Comparison of ENCODE assay signal across 1 cellular context in the genomic region with DNA sequence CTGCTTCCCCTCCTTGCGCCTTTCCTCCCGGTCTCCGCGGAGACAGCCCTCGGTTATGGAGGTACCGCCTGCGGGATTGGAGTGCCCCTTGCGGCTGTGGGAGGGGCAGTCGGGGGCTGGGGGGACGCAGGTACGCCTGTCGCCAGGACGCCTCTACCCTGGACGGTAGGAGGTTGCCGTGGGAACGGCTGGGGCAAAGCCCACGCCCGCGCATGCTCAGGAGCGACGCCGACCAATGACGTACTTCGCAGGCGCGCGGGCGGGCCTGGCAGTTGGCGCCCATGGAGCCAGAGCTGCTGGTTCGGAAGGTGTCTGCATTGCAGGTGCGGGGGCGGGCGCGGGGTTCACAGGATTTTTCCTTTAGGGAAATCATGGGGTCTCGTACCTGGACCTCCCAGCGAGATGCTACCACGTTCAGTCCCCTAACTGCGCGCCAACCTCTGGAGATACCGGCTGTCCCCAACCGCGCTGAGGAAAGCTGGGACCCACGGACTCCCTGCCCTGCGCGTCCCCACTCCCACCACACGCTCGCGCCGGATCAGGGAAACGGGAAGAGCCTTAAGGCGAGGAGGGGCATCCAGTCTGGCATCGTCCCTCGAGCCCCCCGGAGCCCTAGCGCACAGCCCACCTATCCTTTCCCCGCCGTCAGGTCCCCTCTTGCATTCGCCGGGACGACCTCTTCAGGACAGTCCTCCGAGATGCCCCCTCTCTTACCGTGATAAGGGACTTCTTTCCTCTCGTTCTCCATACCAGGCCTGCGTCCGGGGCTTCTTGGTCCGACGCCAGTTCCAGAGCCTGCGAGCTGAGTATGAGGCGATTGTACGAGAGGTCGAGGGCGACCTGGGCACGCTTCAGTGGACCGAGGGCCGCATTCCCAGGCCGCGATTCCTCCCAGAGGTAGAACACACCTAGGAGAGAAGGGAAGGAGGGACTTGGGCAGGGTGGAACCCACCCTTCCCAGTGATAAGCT.
TF ChIP-seq lines count a peak whose summit lies in the region.

A gene (plus strand): TSS at position 271 of the 970 bp plus-strand sequence. CDS start 11 bp downstream, at position 282.

TF ChIP-seq in HepG2, 621 proteins besides CTCF, POLR2A, EP300 and RAD21 (continued from another document and continues in another):
- no peak for TF ChIP-seq KAT7 (CRISPR knock-in tag; IDR thresholded peaks at IDR 0.05; ENCODE audit: borderline replicate concordance)
- TF ChIP-seq MYNN (CRISPR knock-in tag; IDR thresholded peaks at IDR 0.05; ENCODE audit: low read depth): 0 out of 2 replicates have a peak, but pooled peaks have one; percentile 37
- no peak for TF ChIP-seq ZNF629 (CRISPR knock-in tag; conservative IDR thresholded peaks at IDR 0.05)
- TF ChIP-seq, protein P1, sequence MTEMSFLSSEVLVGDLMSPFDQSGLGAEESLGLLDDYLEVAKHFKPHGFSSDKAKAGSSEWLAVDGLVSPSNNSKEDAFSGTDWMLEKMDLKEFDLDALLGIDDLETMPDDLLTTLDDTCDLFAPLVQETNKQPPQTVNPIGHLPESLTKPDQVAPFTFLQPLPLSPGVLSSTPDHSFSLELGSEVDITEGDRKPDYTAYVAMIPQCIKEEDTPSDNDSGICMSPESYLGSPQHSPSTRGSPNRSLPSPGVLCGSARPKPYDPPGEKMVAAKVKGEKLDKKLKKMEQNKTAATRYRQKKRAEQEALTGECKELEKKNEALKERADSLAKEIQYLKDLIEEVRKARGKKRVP (CRISPR knock-in tag; IDR thresholded peaks at IDR 0.05): no peak
- TF ChIP-seq, protein P2, sequence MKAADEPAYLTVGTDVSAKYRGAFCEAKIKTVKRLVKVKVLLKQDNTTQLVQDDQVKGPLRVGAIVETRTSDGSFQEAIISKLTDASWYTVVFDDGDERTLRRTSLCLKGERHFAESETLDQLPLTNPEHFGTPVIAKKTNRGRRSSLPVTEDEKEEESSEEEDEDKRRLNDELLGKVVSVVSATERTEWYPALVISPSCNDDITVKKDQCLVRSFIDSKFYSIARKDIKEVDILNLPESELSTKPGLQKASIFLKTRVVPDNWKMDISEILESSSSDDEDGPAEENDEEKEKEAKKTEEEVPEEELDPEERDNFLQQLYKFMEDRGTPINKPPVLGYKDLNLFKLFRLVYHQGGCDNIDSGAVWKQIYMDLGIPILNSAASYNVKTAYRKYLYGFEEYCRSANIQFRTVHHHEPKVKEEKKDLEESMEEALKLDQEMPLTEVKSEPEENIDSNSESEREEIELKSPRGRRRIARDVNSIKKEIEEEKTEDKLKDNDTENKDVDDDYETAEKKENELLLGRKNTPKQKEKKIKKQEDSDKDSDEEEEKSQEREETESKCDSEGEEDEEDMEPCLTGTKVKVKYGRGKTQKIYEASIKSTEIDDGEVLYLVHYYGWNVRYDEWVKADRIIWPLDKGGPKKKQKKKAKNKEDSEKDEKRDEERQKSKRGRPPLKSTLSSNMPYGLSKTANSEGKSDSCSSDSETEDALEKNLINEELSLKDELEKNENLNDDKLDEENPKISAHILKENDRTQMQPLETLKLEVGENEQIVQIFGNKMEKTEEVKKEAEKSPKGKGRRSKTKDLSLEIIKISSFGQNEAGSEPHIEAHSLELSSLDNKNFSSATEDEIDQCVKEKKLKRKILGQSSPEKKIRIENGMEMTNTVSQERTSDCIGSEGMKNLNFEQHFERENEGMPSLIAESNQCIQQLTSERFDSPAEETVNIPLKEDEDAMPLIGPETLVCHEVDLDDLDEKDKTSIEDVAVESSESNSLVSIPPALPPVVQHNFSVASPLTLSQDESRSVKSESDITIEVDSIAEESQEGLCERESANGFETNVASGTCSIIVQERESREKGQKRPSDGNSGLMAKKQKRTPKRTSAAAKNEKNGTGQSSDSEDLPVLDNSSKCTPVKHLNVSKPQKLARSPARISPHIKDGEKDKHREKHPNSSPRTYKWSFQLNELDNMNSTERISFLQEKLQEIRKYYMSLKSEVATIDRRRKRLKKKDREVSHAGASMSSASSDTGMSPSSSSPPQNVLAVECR (CRISPR knock-in tag; IDR thresholded peaks at IDR 0.05; ENCODE audit: borderline replicate concordance): peak; percentile 94
- no peak for TF ChIP-seq JDP2 (CRISPR knock-in tag; IDR thresholded peaks at IDR 0.05; ENCODE audit: borderline replicate concordance)
- no peak for TF ChIP-seq SNAPC2 (CRISPR knock-in tag; IDR thresholded peaks at IDR 0.05)
- TF ChIP-seq ZNF557 (CRISPR knock-in tag; IDR thresholded peaks at IDR 0.05): no peak
- no peak for TF ChIP-seq SSRP1 (CRISPR knock-in tag; IDR thresholded peaks at IDR 0.05)
- TF ChIP-seq ZNF24 (IDR thresholded peaks at IDR 0.05): no peak
- TF ChIP-seq MEF2D (CRISPR knock-in tag; IDR thresholded peaks at IDR 0.05): no peak
- TF ChIP-seq, protein P3, sequence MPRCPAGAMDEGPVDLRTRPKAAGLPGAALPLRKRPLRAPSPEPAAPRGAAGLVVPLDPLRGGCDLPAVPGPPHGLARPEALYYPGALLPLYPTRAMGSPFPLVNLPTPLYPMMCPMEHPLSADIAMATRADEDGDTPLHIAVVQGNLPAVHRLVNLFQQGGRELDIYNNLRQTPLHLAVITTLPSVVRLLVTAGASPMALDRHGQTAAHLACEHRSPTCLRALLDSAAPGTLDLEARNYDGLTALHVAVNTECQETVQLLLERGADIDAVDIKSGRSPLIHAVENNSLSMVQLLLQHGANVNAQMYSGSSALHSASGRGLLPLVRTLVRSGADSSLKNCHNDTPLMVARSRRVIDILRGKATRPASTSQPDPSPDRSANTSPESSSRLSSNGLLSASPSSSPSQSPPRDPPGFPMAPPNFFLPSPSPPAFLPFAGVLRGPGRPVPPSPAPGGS (CRISPR knock-in tag; IDR thresholded peaks at IDR 0.05): peak; percentile 40; the same call in 1 of the 2 replicates
- no peak for TF ChIP-seq ZKSCAN1 (IDR thresholded peaks at IDR 0.05; ENCODE audit: low read length)
- TF ChIP-seq RORA (CRISPR knock-in tag; IDR thresholded peaks at IDR 0.05): no peak
- no peak for TF ChIP-seq ZNF543 (CRISPR knock-in tag; IDR thresholded peaks at IDR 0.05)
- TF ChIP-seq, protein P4, sequence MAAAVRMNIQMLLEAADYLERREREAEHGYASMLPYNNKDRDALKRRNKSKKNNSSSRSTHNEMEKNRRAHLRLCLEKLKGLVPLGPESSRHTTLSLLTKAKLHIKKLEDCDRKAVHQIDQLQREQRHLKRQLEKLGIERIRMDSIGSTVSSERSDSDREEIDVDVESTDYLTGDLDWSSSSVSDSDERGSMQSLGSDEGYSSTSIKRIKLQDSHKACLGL (CRISPR knock-in tag; IDR thresholded peaks at IDR 0.05): peak; percentile 72
- TF ChIP-seq ZNF546 (CRISPR knock-in tag; conservative IDR thresholded peaks at IDR 0.05): no peak
- TF ChIP-seq TGIF2 (CRISPR knock-in tag; IDR thresholded peaks at IDR 0.05): peak; percentile 64
- TF ChIP-seq MTF2 (CRISPR knock-in tag; IDR thresholded peaks at IDR 0.05; ENCODE audit: borderline replicate concordance): no peak
- TF ChIP-seq TP53 (CRISPR knock-in tag; conservative IDR thresholded peaks at IDR 0.05): no peak
- TF ChIP-seq ZNF331 (CRISPR knock-in tag; IDR thresholded peaks at IDR 0.05): no peak; the same call in 1 of the 2 replicates
- TF ChIP-seq, protein P5, sequence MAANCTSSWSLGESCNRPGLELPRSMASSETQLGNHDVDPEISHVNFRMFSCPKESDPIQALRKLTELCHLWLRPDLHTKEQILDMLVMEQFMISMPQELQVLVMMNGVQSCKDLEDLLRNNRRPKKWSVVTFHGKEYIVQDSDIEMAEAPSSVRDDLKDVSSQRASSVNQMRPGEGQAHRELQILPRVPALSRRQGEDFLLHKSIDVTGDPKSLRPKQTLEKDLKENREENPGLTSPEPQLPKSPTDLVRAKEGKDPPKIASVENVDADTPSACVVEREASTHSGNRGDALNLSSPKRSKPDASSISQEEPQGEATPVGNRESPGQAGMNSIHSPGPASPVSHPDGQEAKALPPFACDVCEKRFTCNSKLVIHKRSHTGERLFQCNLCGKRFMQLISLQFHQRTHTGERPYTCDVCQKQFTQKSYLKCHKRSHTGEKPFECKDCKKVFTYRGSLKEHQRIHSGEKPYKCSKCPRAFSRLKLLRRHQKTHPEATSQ (CRISPR knock-in tag; IDR thresholded peaks at IDR 0.05; ENCODE audit: borderline replicate concordance): 0 out of 2 replicates have a peak, but pooled peaks have one; percentile 60
- TF ChIP-seq, protein P6, sequence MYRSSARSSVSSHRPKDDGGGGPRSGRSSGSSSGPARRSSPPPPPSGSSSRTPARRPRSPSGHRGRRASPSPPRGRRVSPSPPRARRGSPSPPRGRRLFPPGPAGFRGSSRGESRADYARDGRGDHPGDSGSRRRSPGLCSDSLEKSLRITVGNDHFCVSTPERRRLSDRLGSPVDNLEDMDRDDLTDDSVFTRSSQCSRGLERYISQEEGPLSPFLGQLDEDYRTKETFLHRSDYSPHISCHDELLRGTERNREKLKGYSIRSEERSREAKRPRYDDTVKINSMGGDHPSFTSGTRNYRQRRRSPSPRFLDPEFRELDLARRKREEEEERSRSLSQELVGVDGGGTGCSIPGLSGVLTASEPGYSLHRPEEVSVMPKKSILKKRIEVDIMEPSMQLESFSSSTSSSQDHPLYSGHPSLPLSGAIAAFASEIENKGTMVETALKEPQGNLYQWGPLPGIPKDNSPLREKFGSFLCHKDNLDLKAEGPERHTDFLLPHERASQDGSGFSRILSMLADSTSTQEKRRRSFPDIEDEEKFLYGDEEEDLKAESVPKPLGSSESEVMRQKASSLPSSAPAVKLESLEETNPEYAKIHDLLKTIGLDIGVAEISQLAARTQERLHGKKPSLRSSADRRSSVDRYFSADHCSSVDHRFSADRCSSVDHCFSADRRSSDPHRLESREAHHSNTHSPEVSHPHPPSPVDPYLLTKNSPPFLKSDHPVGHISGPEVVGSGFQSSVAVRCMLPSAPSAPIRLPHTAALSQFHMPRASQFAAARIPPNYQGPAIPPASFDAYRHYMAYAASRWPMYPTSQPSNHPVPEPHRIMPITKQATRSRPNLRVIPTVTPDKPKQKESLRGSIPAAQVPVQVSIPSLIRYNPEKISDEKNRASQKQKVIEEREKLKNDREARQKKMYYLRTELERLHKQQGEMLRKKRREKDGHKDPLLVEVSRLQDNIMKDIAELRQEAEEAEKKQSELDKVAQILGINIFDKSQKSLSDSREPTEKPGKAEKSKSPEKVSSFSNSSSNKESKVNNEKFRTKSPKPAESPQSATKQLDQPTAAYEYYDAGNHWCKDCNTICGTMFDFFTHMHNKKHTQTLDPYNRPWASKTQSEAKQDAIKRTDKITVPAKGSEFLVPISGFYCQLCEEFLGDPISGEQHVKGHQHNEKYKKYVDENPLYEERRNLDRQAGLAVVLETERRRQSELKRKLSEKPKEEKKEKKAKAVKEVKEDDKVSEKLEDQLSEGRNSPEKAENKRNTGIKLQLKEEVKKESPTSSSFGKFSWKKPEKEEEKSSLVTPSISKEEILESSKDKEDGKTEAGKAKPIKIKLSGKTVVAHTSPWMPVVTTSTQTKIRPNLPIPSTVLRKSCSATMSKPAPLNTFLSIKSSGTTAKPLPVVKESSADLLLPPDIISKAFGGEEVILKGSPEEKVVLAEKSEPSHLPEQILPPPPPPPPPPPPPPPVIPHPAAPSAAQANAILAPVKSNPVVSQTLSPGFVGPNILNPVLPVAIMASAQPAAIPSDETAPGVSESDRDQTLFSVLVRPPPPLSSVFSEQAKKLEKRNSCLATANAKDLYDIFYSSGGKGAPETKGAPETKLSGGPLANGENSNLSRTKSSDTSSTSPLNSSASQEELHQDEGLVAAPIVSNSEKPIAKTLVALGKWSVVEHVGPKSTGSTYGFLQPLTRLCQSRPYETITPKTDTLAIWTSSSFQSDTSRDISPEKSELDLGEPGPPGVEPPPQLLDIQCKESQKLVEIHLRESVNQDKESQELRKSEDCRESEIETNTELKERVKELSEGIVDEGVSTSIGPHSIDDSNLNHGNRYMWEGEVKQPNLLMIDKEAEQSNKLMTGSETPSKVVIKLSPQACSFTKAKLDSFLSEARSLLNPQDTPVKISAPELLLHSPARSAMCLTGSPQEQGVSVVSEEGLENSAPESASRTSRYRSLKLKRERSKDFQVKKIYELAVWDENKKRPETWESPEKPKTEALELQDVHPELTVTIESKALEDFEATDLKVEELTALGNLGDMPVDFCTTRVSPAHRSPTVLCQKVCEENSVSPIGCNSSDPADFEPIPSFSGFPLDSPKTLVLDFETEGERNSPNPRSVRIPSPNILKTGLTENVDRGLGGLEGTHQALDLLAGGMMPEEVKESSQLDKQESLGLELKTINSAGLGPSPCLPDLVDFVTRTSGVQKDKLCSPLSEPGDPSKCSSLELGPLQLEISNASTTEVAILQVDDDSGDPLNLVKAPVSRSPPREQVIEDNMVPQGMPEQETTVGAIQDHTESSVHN (CRISPR knock-in tag; IDR thresholded peaks at IDR 0.05): no peak
- TF ChIP-seq, protein P7, sequence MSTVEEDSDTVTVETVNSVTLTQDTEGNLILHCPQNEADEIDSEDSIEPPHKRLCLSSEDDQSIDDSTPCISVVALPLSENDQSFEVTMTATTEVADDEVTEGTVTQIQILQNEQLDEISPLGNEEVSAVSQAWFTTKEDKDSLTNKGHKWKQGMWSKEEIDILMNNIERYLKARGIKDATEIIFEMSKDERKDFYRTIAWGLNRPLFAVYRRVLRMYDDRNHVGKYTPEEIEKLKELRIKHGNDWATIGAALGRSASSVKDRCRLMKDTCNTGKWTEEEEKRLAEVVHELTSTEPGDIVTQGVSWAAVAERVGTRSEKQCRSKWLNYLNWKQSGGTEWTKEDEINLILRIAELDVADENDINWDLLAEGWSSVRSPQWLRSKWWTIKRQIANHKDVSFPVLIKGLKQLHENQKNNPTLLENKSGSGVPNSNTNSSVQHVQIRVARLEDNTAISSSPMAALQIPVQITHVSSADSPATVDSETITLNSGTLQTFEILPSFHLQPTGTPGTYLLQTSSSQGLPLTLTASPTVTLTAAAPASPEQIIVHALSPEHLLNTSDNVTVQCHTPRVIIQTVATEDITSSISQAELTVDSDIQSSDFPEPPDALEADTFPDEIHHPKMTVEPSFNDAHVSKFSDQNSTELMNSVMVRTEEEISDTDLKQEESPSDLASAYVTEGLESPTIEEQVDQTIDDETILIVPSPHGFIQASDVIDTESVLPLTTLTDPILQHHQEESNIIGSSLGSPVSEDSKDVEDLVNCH (CRISPR knock-in tag; IDR thresholded peaks at IDR 0.05): no peak
- TF ChIP-seq MAFG (CRISPR knock-in tag; IDR thresholded peaks at IDR 0.05): no peak
- no peak for TF ChIP-seq KDM5B (CRISPR knock-in tag; IDR thresholded peaks at IDR 0.05; ENCODE audit: borderline replicate concordance)
- no peak for TF ChIP-seq KLF13 (CRISPR knock-in tag; IDR thresholded peaks at IDR 0.05)
- TF ChIP-seq RFX5 (IDR thresholded peaks at IDR 0.05; ENCODE audit: low read depth, low read length): no peak
- no peak for TF ChIP-seq U2AF1 (optimal IDR thresholded peaks at IDR 0.05; ENCODE audit: low read depth, low read length)
- TF ChIP-seq, protein P8, sequence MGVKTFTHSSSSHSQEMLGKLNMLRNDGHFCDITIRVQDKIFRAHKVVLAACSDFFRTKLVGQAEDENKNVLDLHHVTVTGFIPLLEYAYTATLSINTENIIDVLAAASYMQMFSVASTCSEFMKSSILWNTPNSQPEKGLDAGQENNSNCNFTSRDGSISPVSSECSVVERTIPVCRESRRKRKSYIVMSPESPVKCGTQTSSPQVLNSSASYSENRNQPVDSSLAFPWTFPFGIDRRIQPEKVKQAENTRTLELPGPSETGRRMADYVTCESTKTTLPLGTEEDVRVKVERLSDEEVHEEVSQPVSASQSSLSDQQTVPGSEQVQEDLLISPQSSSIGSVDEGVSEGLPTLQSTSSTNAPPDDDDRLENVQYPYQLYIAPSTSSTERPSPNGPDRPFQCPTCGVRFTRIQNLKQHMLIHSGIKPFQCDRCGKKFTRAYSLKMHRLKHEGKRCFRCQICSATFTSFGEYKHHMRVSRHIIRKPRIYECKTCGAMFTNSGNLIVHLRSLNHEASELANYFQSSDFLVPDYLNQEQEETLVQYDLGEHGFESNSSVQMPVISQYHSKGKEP (CRISPR knock-in tag; IDR thresholded peaks at IDR 0.05): no peak
- no peak for TF ChIP-seq MIER2 (CRISPR knock-in tag; IDR thresholded peaks at IDR 0.05)
- no peak for TF ChIP-seq NKX3-1 (CRISPR knock-in tag; IDR thresholded peaks at IDR 0.05)
- no peak for TF ChIP-seq ZNF225 (CRISPR knock-in tag; IDR thresholded peaks at IDR 0.05)
- TF ChIP-seq ZNF234 (CRISPR knock-in tag; conservative IDR thresholded peaks at IDR 0.05): no peak
